In genomic region chr18:65750421-65751144, GRCh38 we compare ENCODE assay signal across 10 cellular contexts. TPM values are rescaled to one million over a fixed set of nuclear protein-coding genes. Genes with fewer than 3 reads are reported as not detected.
A peak's percentile ranks its signal among the peaks of the same experiment; 100 is the strongest.
DNase-seq lines count a peak whose midpoint lies in the region; ATAC-seq, FAIRE-seq and TF ChIP-seq lines count a peak whose summit lies in the region.
"Had no signal": no experiment of that assay in that cellular context is flagged by ENCODE, and none has a peak within 500 bp of the region (broad histone marks: within the 10 kb centered on the region; RNA-seq: fewer than 3 reads in every experiment).

TSS of gene CDH7 (plus strand) at chr18:65751012. CDS start at chr18:65762843, 11,831 bp downstream.

- no peak for TF ChIP-seq EP300 in Ishikawa (IDR thresholded peaks at IDR 0.05; ENCODE audit: borderline replicate concordance)

- in situ Hi-C loops in GM23248 (cut with MboI): no loop called here

- no peak for ATAC-seq in naive B cell (ENCODE audit: low read depth in 2 of 2)
- no peak for ATAC-seq in HG03342 (IDR thresholded peaks at IDR 0.05; ENCODE audit: unreplicated experiment)
- ATAC-seq in HG02678 (IDR thresholded peaks at IDR 0.05; ENCODE audit: unreplicated experiment): no peak
- ATAC-seq: K562 had no signal

- no peaks in the 10 kb centered on the region for H3F3A ChIP-seq in GM23248 (ENCODE audit: insufficient read depth)

- H3K4me1 ChIP-seq in GM23248 (ENCODE audit: insufficient read depth): no peaks in the 10 kb centered on the region

- H3K9me3 ChIP-seq in GM23248 (ENCODE audit: low read depth): no peaks in the 10 kb centered on the region

- H3K9ac ChIP-seq in GM23248: no peak within 1 kb of the TSS

- no peak within 1 kb of the TSS for H3K27ac Mint-ChIP-seq in naive B cell

- no peak within 1 kb of the TSS for H3K4me2 ChIP-seq in GM23248 (ENCODE audit: unreplicated experiment)

- FAIRE-seq in bronchial epithelial cell (lab: Jason Lieb, UNC): no peak
- FAIRE-seq: K562 had no signal

- H4K20me1 ChIP-seq in GM23248 (ENCODE audit: insufficient read depth): no peaks in the 10 kb centered on the region

- H3K4me3 ChIP-seq in bronchial epithelial cell (ENCODE audit: low read depth, low read length) (peak within 1 kb of the TSS; percentile 27), GM23248 (no peak within 1 kb of the TSS)
- H3K4me3 ChIP-seq: K562 had no signal

- H3K9me3 Mint-ChIP-seq in naive B cell: peaks cover 0 to 2% (median 0%) of the 10 kb centered on the region in 7 donors

- peaks cover 0 to 10% (median 4%) of the 10 kb centered on the region in 3 donors for H3K4me1 Mint-ChIP-seq in naive B cell
- H3K4me1 Mint-ChIP-seq: CD4-positive, CD25-positive, alpha-beta regulatory T cell had no signal

- H3K36me3 ChIP-seq in bronchial epithelial cell (ENCODE audit: control insufficient read depth, insufficient read depth, low read length): no peaks in the 10 kb centered on the region
- no peaks in the 10 kb centered on the region for H3K36me3 ChIP-seq in GM23248 (ENCODE audit: low read depth)

- peaks cover 0 to 7% of the 10 kb centered on the region in 2 donors for H3K36me3 Mint-ChIP-seq in naive B cell
- H3K36me3 Mint-ChIP-seq: CD4-positive, CD25-positive, alpha-beta regulatory T cell had no signal

- peak within 1 kb of the TSS in 2 of 8 donors; percentile 9 to 26 for H3K4me3 Mint-ChIP-seq in naive B cell
- H3K4me3 Mint-ChIP-seq: CD4-positive, CD25-positive, alpha-beta regulatory T cell had no signal

- peaks cover 10% of the 10 kb centered on the region for H3K27me3 ChIP-seq in bronchial epithelial cell (ENCODE audit: control insufficient read depth, insufficient read depth, low read length)
- H3K27me3 ChIP-seq in GM23248 (replicated peaks; ENCODE audit: insufficient read depth): no peaks in the 10 kb centered on the region

- no peak for TF ChIP-seq RAD21 in Ishikawa (IDR thresholded peaks at IDR 0.05; ENCODE audit: low read depth)

- no peak within 1 kb of the TSS for H2AFZ ChIP-seq in GM23248

- no peak for DNase-seq in bronchial epithelial cell (ENCODE audit: low read depth)
- DNase-seq in naive B cell: peak; percentile 2
- no peak for DNase-seq in germinal center (ENCODE audit: low spot score)
- no peak for DNase-seq in GM23248
- DNase-seq: CD4-positive, CD25-positive, alpha-beta regulatory T cell had no signal

- TF ChIP-seq CTCF in 22Rv1 (IDR thresholded peaks at IDR 0.05) (no peak), bronchial epithelial cell (IDR thresholded peaks at IDR 0.05; ENCODE audit: insufficient read depth, low read length, severe bottlenecking) (no peak)

- H3K9me2 ChIP-seq in GM23248 (ENCODE audit: insufficient read depth): no peaks in the 10 kb centered on the region

- H3K79me2 ChIP-seq in GM23248 (ENCODE audit: insufficient read depth): no peaks in the 10 kb centered on the region

- H3K27me3 Mint-ChIP-seq in naive B cell: peaks cover 29 to 38% (median 36%) of the 10 kb centered on the region in 3 donors
- H3K27me3 Mint-ChIP-seq: CD4-positive, CD25-positive, alpha-beta regulatory T cell had no signal

- H3K27ac ChIP-seq in 22Rv1: peak within 1 kb of the TSS; percentile 37
- H3K27ac ChIP-seq in GM23248: no peak within 1 kb of the TSS

- 7 to 10% methylated on average over 39 to 70 of the region's 85 CpGs for WGBS in GM23248 (ENCODE audit: low coverage in 1 of 2, low lambda C conversion rate in 2 of 2, missing lambda C conversion rate in 2 of 2), 2 experiments

TF ChIP-seq in Ishikawa, 13 proteins besides CTCF, POLR2A, EP300 and RAD21:
- TF ChIP-seq CEBPB (IDR thresholded peaks at IDR 0.05): no peak
- TF ChIP-seq TEAD4 (IDR thresholded peaks at IDR 0.05): no peak
- 0 out of 2 replicates have a peak, but pooled peaks have one; percentile 22 for TF ChIP-seq ZBTB7A (IDR thresholded peaks at IDR 0.05; ENCODE audit: low read depth)

RNA-seq across cellular contexts. Expression of gene CDH7, which starts in this region (rescaled TPM):
- total RNA-seq in bronchial epithelial cell: not detected in 2 replicates
- polyA plus RNA-seq in naive B cell (ENCODE audit: low read depth in 6 of 6): not detected
- total RNA-seq in GM23248 (2014; rRNA removed; shearing (Covaris generic)): not detected in 2 replicates
- polyA plus RNA-seq in GM23248 (2016; fragmentation: Nextera tagmentation; extraction: Ambion mirVana): not detected in 2 replicates
- total RNA-seq: CD4-positive, CD25-positive, alpha-beta regulatory T cell had no signal
- polyA plus RNA-seq: CD4-positive, CD25-positive, alpha-beta regulatory T cell had no signal

Comparison
In these comparisons a context has a peak if more than half of its experiments do, and no peak if none do; other contexts are left out.
1. Peak in DNase-seq in naive B cell; RNA of the gene not detected or under 1 TPM.